8 cellular contexts compared by ENCODE assay signal in genomic region chr12:31324845-31325523, GRCh38. TPM values are rescaled to one million over a fixed set of nuclear protein-coding genes. Genes with fewer than 3 reads are reported as not detected.
DNase-seq lines count a peak whose midpoint lies in the region; ATAC-seq and TF ChIP-seq lines count a peak whose summit lies in the region.

No MANE protein-coding gene starts in this region.

- CTCF ChIA-PET in OCI-LY7 (lab: Charles Lee; ENCODE audit: unreplicated experiment): no interaction called here

- intact Hi-C loops in OCI-LY7 (cut with micrococcal nuclease; ENCODE audit: unreplicated experiment): loop anchor here (5.0 to 10.0 kb wide), 4 partner anchors 262 to 950 kb away; partner anchors contain the start of gene ETFBKMT
- intact Hi-C loops in activated T-helper 1 cell treated with anti-CD3 and anti-CD28 coated beads, Interleukin-12 subunit alpha, Interleukin-12 subunit beta, Interleukin-2, Interleukin-4 antibody, amounts not matched to agents 30 ng/mL and 10 ng/mL and 1 ng/mL, durations not matched to agents 14 hours and 24 hours and 36 hours (cut with micrococcal nuclease): loop anchor here (2.0 to 10.0 kb wide), 6 partner anchors 570 to 1944 kb away; partner anchors contain the start of genes BICD1 and ERGIC2
- intact Hi-C loops in stomach (cut with DNase I; ENCODE audit: low total_unique reads): no loop called here

- H3K4me3 Mint-ChIP-seq in activated T-helper 1 cell treated with anti-CD3 and anti-CD28 coated beads, Interleukin-12 subunit alpha, Interleukin-12 subunit beta, Interleukin-2, Interleukin-4 antibody, amounts not matched to agents 30 ng/mL and 10 ng/mL and 1 ng/mL, durations not matched to agents 14 hours and 24 hours and 36 hours: peak overlapping the region; percentile 97

- H3K4me3 ChIP-seq in OCI-LY7 (ENCODE audit: low read depth, low read length, poor library complexity, severe bottlenecking): peak overlapping the region; percentile 86
- peak overlapping the region; percentile 90 for H3K4me3 ChIP-seq in neural cell (ENCODE audit: low read length)
- peak overlapping the region; percentile 73 to 80 (median 78) for H3K4me3 ChIP-seq in stomach

- no peak for TF ChIP-seq POLR2A in stomach (IDR thresholded peaks at IDR 0.05)

- no peaks in the 10 kb centered on the region for H3K27me3 ChIP-seq in neural cell (ENCODE audit: insufficient read depth, low read depth, low read length)
- no peaks in the 10 kb centered on the region for H3K27me3 ChIP-seq in stomach

- TF ChIP-seq RAD21 in neural cell (conservative IDR thresholded peaks at IDR 0.05): no peak

- ATAC-seq in HG02981 (IDR thresholded peaks at IDR 0.05; ENCODE audit: unreplicated experiment): peak; percentile 2
- ATAC-seq in HG03565 (IDR thresholded peaks at IDR 0.05; ENCODE audit: unreplicated experiment): no peak

- TF ChIP-seq CTCF in OCI-LY7 (conservative IDR thresholded peaks at IDR 0.05; ENCODE audit: low read length) (no peak), neural cell (IDR thresholded peaks at IDR 0.05; ENCODE audit: poor library complexity, severe bottlenecking) (no peak), stomach (IDR thresholded peaks at IDR 0.05) (no peak)

- no peaks in the 10 kb centered on the region for H3K9me3 Mint-ChIP-seq in activated T-helper 1 cell treated with anti-CD3 and anti-CD28 coated beads, Interleukin-12 subunit alpha, Interleukin-12 subunit beta, Interleukin-2, Interleukin-4 antibody, amounts not matched to agents 30 ng/mL and 10 ng/mL and 1 ng/mL, durations not matched to agents 14 hours and 24 hours and 36 hours

- peak overlapping the region; percentile 87 for H3K4me2 ChIP-seq in OCI-LY7 (ENCODE audit: low read length)
- H3K4me2 ChIP-seq in neural cell (ENCODE audit: low read length): peak overlapping the region; percentile 85

- H3K36me3 ChIP-seq in OCI-LY7 (ENCODE audit: insufficient read depth, low read length) (no peaks in the 10 kb centered on the region), neural cell (ENCODE audit: insufficient read depth, low read length) (no peaks in the 10 kb centered on the region), stomach (no peaks in the 10 kb centered on the region)

- H3K27ac Mint-ChIP-seq in activated T-helper 1 cell treated with anti-CD3 and anti-CD28 coated beads, Interleukin-12 subunit alpha, Interleukin-12 subunit beta, Interleukin-2, Interleukin-4 antibody, amounts not matched to agents 30 ng/mL and 10 ng/mL and 1 ng/mL, durations not matched to agents 14 hours and 24 hours and 36 hours: peak overlapping the region; percentile 91

- peak overlapping the region; percentile 81 for H3K9ac ChIP-seq in neural cell (ENCODE audit: low read length)

- H3K9me2 ChIP-seq in OCI-LY7 (ENCODE audit: insufficient read depth, low read length): no peaks in the 10 kb centered on the region
- no peaks in the 10 kb centered on the region for H3K9me2 ChIP-seq in neural cell (ENCODE audit: insufficient read depth, low read length)

- peaks cover 52% of the 10 kb centered on the region for H3K4me1 Mint-ChIP-seq in activated T-helper 1 cell treated with anti-CD3 and anti-CD28 coated beads, Interleukin-12 subunit alpha, Interleukin-12 subunit beta, Interleukin-2, Interleukin-4 antibody, amounts not matched to agents 30 ng/mL and 10 ng/mL and 1 ng/mL, durations not matched to agents 14 hours and 24 hours and 36 hours (ENCODE audit: low read depth)

- TF ChIP-seq EP300 in neural cell (conservative IDR thresholded peaks at IDR 0.05; ENCODE audit: poor library complexity, severe bottlenecking): no peak
- TF ChIP-seq EP300 in stomach (IDR thresholded peaks at IDR 0.05): no peak

- POLR2A ChIA-PET in OCI-LY7 (lab: Charles Lee): no interaction called here

- H4K20me1 ChIP-seq in OCI-LY7 (ENCODE audit: insufficient read depth, low read length): peaks cover 32% of the 10 kb centered on the region
- no peaks in the 10 kb centered on the region for H4K20me1 ChIP-seq in neural cell (ENCODE audit: insufficient read depth)

- peaks cover 37% of the 10 kb centered on the region for H3K4me1 ChIP-seq in OCI-LY7 (ENCODE audit: insufficient read depth, low read length, poor library complexity, severe bottlenecking)
- H3K4me1 ChIP-seq in stomach: peaks cover 0 to 42% (median 18%) of the 10 kb centered on the region in 4 donors

- BruUV-seq in OCI-LY7 (replicated peaks; lab: Mats Ljungman, UMichigan): no TSS peak

- WGBS in stomach, 5 donors: 0% methylated on average over 37 to 69 of the region's 69 CpGs

- H3K79me2 ChIP-seq in OCI-LY7 (ENCODE audit: insufficient read depth, low read depth, low read length) (peaks cover 59% of the 10 kb centered on the region), neural cell (replicated peaks; ENCODE audit: insufficient read depth, low read length) (peaks cover 40% of the 10 kb centered on the region)

- H3F3A ChIP-seq in neural cell (ENCODE audit: insufficient read depth, low read length, poor library complexity, severe bottlenecking): peaks cover 8% of the 10 kb centered on the region

- DNase-seq in GM03348 (ENCODE audit: low spot score) (peak; percentile 65), OCI-LY7 (ENCODE audit: low spot score) (peak; percentile 71), fibroblast of peridontal ligament (ENCODE audit: extremely low read depth) (peak; percentile 49), stomach (peak; percentile 55)
- DNase-seq in activated T-helper 1 cell treated with anti-CD3 and anti-CD28 coated beads, Interleukin-12 subunit alpha, Interleukin-12 subunit beta, Interleukin-2, Interleukin-4 antibody, amounts not matched to agents 30 ng/mL and 10 ng/mL and 1 ng/mL, durations not matched to agents 14 hours and 24 hours and 36 hours (ENCODE audit: low spot score): peak; percentile 47

- peaks cover 13% of the 10 kb centered on the region for H3K36me3 Mint-ChIP-seq in activated T-helper 1 cell treated with anti-CD3 and anti-CD28 coated beads, Interleukin-12 subunit alpha, Interleukin-12 subunit beta, Interleukin-2, Interleukin-4 antibody, amounts not matched to agents 30 ng/mL and 10 ng/mL and 1 ng/mL, durations not matched to agents 14 hours and 24 hours and 36 hours (ENCODE audit: low read depth)

- H3K9me3 ChIP-seq in OCI-LY7 (ENCODE audit: low read length): no peaks in the 10 kb centered on the region
- H3K9me3 ChIP-seq in neural cell (ENCODE audit: low read length): no peaks in the 10 kb centered on the region
- H3K9me3 ChIP-seq in stomach: no peaks in the 10 kb centered on the region

- peaks cover 8% of the 10 kb centered on the region for H3K27me3 Mint-ChIP-seq in activated T-helper 1 cell treated with anti-CD3 and anti-CD28 coated beads, Interleukin-12 subunit alpha, Interleukin-12 subunit beta, Interleukin-2, Interleukin-4 antibody, amounts not matched to agents 30 ng/mL and 10 ng/mL and 1 ng/mL, durations not matched to agents 14 hours and 24 hours and 36 hours (ENCODE audit: insufficient read depth)

- H2AFZ ChIP-seq in OCI-LY7 (ENCODE audit: low read length) (peak overlapping the region; percentile 48; the same call in 1 of the 2 replicates), neural cell (ENCODE audit: low read depth, low read length) (peak overlapping the region; percentile 57)

- H3K27ac ChIP-seq in OCI-LY7 (ENCODE audit: low read depth, low read length, poor library complexity, severe bottlenecking) (peak overlapping the region; percentile 69), neural cell (ENCODE audit: low read length) (peak overlapping the region; percentile 83), stomach (peak overlapping the region; percentile 86 to 96 (median 94))

TF ChIP-seq in neural cell, 6 proteins besides CTCF, POLR2A, EP300 and RAD21:
- peak; percentile 82 for TF ChIP-seq MXI1 (conservative IDR thresholded peaks at IDR 0.05; ENCODE audit: poor library complexity, severe bottlenecking)
- TF ChIP-seq TAF1 (IDR thresholded peaks at IDR 0.05; ENCODE audit: low read depth): peak; percentile 5
- TF ChIP-seq EZH2 (IDR thresholded peaks at IDR 0.05; ENCODE audit: borderline replicate concordance, insufficient read depth, low read length, poor library complexity, severe bottlenecking): no peak

RNA-seq across cellular contexts. Expression of gene SINHCAF, which starts 1.0 kb away (rescaled TPM):
- total RNA-seq in OCI-LY7 (2014; rRNA removed; shearing (Covaris generic)): 51.0 and 54.0 TPM in 2 replicates
- total RNA-seq in OCI-LY7 (2022) (86.2 and 94.1 TPM in 2 replicates), stomach (10 to 100 TPM; 17.5 to 93.5 (median 34.5) TPM)
- 270 and 276 TPM in 2 replicates for total RNA-seq in activated T-helper 1 cell treated with anti-CD3 and anti-CD28 coated beads, Interleukin-12 subunit alpha, Interleukin-12 subunit beta, Interleukin-2, Interleukin-4 antibody, amounts not matched to agents 30 ng/mL and 10 ng/mL and 1 ng/mL, durations not matched to agents 14 hours and 24 hours and 36 hours
- polyA plus RNA-seq in neural cell (74.9 and 80.5 TPM in 2 replicates), stomach (10 to 100 TPM; 19.1 to 24.3 (median 20.8) TPM)
- 59.4 and 68.1 TPM in 2 replicates for polyA minus RNA-seq in neural cell
